1 cellular context compared by ENCODE assay signal in genomic region chr20:63572788-63573738, GRCh38.
TF ChIP-seq lines count a peak whose summit lies in the region.

No MANE protein-coding gene starts in this region.

TF ChIP-seq in endothelial cell of umbilical vein, 7 proteins besides CTCF, POLR2A, EP300 and RAD21:
- TF ChIP-seq EZH2 (IDR thresholded peaks at IDR 0.05; ENCODE audit: borderline replicate concordance, low read depth, low read length, severe bottlenecking), result no peak
- TF ChIP-seq FOS (IDR thresholded peaks at IDR 0.05; ENCODE audit: borderline replicate concordance, insufficient read depth, low read length), result no peak
- no peak for TF ChIP-seq MAX (IDR thresholded peaks at IDR 0.05; ENCODE audit: insufficient read depth, insufficient read length)
- no peak for TF ChIP-seq MYC (IDR thresholded peaks at IDR 0.05; ENCODE audit: low read depth, low read length)
- no peak for TF ChIP-seq JUN (IDR thresholded peaks at IDR 0.05; ENCODE audit: borderline replicate concordance, insufficient read depth, insufficient read length, low read depth)
- no peak for TF ChIP-seq POLR2AphosphoS5 (IDR thresholded peaks at IDR 0.05; ENCODE audit: insufficient read depth, low read depth, low read length)
- no peak for TF ChIP-seq GATA2 (IDR thresholded peaks at IDR 0.05; ENCODE audit: insufficient read depth, insufficient read length, low read depth, low read length)
